Comparison of ENCODE assay signal across 1 cellular context in the genomic region with DNA sequence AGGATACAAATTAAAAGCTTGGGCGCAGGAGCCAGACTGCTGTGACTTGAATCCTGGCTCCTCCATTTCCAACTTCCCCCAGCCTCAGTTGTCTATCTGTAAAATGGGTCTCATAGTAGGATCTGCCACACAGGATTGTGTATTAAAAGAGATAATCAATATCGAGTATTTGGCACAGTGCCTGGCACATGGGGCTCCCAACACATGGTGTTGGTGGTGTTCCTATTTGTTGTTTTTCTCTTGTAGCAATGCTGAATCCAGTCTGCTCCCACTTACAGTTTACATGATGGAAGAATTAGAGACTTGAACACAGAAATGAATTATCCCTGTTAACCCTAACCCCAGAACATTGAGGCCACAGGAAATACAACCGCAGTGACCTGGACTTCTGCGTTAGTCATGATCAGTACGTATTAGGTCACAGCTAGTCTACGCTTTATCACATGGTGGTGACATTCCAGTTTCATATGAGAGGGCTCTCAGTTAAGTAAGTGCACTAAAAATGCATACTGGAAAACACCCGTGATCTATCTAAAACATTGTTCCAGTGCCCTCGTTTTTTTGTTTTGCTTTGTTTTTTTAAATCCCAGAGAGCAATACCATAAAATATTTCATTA.
TF ChIP-seq lines count a peak whose summit lies in the region.

No MANE protein-coding gene starts in this region.

TF ChIP-seq in K562, 482 proteins besides CTCF, POLR2A, EP300 and RAD21 (continued from another document and continues in another):
- TF ChIP-seq ZNF668 (CRISPR knock-in tag; IDR thresholded peaks at IDR 0.05) (no peak), ARNT (IDR thresholded peaks at IDR 0.05) (no peak), SMAD2 (IDR thresholded peaks at IDR 0.05; ENCODE audit: low read depth, low read length) (no peak), SLC30A9 (CRISPR knock-in tag; IDR thresholded peaks at IDR 0.05) (no peak), ZNF263 (CRISPR knock-in tag; IDR thresholded peaks at IDR 0.05; ENCODE audit: borderline replicate concordance) (no peak), SREBF1 (IDR thresholded peaks at IDR 0.05; ENCODE audit: borderline replicate concordance, low read depth, low read length) (no peak), EP400 (IDR thresholded peaks at IDR 0.05) (0 out of 2 replicates have a peak, but pooled peaks have one; percentile 40), RCOR1 (IDR thresholded peaks at IDR 0.05; ENCODE audit: borderline replicate concordance in 1 of 2, low read depth in 2 of 2, low read length in 2 of 2) (0 out of 4 replicates have a peak, but pooled peaks of 1 of the 2 experiments have one; percentile 7), HDAC3 (IDR thresholded peaks at IDR 0.05; ENCODE audit: borderline replicate concordance, partially characterized antibody) (peak; percentile 44), HNRNPK (IDR thresholded peaks at IDR 0.05; ENCODE audit: low read depth, low read length, poor library complexity, severe bottlenecking) (no peak), ATF1 (CRISPR knock-in tag; IDR thresholded peaks at IDR 0.05) (no peak), ATF1 (tag; IDR thresholded peaks at IDR 0.05) (peak; percentile 62), ZNF780A (CRISPR knock-in tag; IDR thresholded peaks at IDR 0.05) (no peak), ZKSCAN8 (CRISPR knock-in tag; IDR thresholded peaks at IDR 0.05) (peak; percentile 59; the same call in 1 of the 2 replicates), HCFC1 (IDR thresholded peaks at IDR 0.05; ENCODE audit: low read depth, low read length) (no peak), TFAM (CRISPR knock-in tag; conservative IDR thresholded peaks at IDR 0.05) (no peak), YBX1 (IDR thresholded peaks at IDR 0.05) (no peak), TEAD4 (IDR thresholded peaks at IDR 0.05; ENCODE audit: low read length) (peak; percentile 58; the same call in 1 of the 2 replicates), TEAD4 (CRISPR knock-in tag; IDR thresholded peaks at IDR 0.05; ENCODE audit: borderline replicate concordance) (no peak), MED1 (CRISPR knock-in tag; IDR thresholded peaks at IDR 0.05; ENCODE audit: borderline replicate concordance) (no peak), SMARCA5 (IDR thresholded peaks at IDR 0.05) (peak; percentile 39; the same call in 1 of the 2 replicates), RBFOX2 (IDR thresholded peaks at IDR 0.05; ENCODE audit: low read depth, low read length) (no peak), SMARCB1 (IDR thresholded peaks at IDR 0.05; ENCODE audit: insufficient read length, low read depth) (peak; percentile 29), TCF7 (IDR thresholded peaks at IDR 0.05; ENCODE audit: borderline replicate concordance) (0 out of 2 replicates have a peak, but pooled peaks have one; percentile 13), MTA2 (IDR thresholded peaks at IDR 0.05; ENCODE audit: low read depth) (no peak), ZNF212 (CRISPR knock-in tag; IDR thresholded peaks at IDR 0.05) (no peak), L3MBTL2 (IDR thresholded peaks at IDR 0.05) (no peak), CCAR2 (IDR thresholded peaks at IDR 0.05; ENCODE audit: low read depth, low read length) (no peak), FOXM1 (IDR thresholded peaks at IDR 0.05; ENCODE audit: low read depth) (no peak), FOXM1 (CRISPR knock-in tag; IDR thresholded peaks at IDR 0.05; ENCODE audit: low read depth) (no peak), GABPA (tag; conservative IDR thresholded peaks at IDR 0.05; ENCODE audit: low read depth) (peak; percentile 64), ZNF57 (CRISPR knock-in tag; IDR thresholded peaks at IDR 0.05) (no peak), JUND (IDR thresholded peaks at IDR 0.05; ENCODE audit: borderline replicate concordance, low read depth, low read length) (peak; percentile 68; the same call in 1 of the 2 replicates), JUND (tag; IDR thresholded peaks at IDR 0.05; ENCODE audit: borderline replicate concordance, low read depth, low read length) (peak; percentile 71), GABPB2 (CRISPR knock-in tag; conservative IDR thresholded peaks at IDR 0.05) (no peak), TRIM28 (IDR thresholded peaks at IDR 0.05) (no peak), ZNF589 (CRISPR knock-in tag; IDR thresholded peaks at IDR 0.05; ENCODE audit: low read depth) (peak; percentile 32; the same call in 1 of the 2 replicates)
- TF ChIP-seq, protein P1, sequence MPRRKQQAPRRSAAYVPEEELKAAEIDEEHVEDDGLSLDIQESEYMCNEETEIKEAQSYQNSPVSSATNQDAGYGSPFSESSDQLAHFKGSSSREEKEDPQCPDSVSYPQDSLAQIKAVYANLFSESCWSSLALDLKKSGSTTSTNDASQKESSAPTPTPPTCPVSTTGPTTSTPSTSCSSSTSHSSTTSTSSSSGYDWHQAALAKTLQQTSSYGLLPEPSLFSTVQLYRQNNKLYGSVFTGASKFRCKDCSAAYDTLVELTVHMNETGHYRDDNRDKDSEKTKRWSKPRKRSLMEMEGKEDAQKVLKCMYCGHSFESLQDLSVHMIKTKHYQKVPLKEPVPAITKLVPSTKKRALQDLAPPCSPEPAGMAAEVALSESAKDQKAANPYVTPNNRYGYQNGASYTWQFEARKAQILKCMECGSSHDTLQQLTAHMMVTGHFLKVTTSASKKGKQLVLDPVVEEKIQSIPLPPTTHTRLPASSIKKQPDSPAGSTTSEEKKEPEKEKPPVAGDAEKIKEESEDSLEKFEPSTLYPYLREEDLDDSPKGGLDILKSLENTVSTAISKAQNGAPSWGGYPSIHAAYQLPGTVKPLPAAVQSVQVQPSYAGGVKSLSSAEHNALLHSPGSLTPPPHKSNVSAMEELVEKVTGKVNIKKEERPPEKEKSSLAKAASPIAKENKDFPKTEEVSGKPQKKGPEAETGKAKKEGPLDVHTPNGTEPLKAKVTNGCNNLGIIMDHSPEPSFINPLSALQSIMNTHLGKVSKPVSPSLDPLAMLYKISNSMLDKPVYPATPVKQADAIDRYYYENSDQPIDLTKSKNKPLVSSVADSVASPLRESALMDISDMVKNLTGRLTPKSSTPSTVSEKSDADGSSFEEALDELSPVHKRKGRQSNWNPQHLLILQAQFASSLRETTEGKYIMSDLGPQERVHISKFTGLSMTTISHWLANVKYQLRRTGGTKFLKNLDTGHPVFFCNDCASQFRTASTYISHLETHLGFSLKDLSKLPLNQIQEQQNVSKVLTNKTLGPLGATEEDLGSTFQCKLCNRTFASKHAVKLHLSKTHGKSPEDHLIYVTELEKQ (CRISPR knock-in tag; IDR thresholded peaks at IDR 0.05): no peak
- TF ChIP-seq, protein P2, sequence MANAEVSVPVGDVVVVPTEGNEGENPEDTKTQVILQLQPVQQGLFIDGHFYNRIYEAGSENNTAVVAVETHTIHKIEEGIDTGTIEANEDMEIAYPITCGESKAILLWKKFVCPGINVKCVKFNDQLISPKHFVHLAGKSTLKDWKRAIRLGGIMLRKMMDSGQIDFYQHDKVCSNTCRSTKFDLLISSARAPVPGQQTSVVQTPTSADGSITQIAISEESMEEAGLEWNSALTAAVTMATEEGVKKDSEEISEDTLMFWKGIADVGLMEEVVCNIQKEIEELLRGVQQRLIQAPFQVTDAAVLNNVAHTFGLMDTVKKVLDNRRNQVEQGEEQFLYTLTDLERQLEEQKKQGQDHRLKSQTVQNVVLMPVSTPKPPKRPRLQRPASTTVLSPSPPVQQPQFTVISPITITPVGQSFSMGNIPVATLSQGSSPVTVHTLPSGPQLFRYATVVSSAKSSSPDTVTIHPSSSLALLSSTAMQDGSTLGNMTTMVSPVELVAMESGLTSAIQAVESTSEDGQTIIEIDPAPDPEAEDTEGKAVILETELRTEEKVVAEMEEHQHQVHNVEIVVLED (CRISPR knock-in tag; IDR thresholded peaks at IDR 0.05): peak; percentile 64; the same call in 1 of the 2 replicates
- TF ChIP-seq, protein P3, sequence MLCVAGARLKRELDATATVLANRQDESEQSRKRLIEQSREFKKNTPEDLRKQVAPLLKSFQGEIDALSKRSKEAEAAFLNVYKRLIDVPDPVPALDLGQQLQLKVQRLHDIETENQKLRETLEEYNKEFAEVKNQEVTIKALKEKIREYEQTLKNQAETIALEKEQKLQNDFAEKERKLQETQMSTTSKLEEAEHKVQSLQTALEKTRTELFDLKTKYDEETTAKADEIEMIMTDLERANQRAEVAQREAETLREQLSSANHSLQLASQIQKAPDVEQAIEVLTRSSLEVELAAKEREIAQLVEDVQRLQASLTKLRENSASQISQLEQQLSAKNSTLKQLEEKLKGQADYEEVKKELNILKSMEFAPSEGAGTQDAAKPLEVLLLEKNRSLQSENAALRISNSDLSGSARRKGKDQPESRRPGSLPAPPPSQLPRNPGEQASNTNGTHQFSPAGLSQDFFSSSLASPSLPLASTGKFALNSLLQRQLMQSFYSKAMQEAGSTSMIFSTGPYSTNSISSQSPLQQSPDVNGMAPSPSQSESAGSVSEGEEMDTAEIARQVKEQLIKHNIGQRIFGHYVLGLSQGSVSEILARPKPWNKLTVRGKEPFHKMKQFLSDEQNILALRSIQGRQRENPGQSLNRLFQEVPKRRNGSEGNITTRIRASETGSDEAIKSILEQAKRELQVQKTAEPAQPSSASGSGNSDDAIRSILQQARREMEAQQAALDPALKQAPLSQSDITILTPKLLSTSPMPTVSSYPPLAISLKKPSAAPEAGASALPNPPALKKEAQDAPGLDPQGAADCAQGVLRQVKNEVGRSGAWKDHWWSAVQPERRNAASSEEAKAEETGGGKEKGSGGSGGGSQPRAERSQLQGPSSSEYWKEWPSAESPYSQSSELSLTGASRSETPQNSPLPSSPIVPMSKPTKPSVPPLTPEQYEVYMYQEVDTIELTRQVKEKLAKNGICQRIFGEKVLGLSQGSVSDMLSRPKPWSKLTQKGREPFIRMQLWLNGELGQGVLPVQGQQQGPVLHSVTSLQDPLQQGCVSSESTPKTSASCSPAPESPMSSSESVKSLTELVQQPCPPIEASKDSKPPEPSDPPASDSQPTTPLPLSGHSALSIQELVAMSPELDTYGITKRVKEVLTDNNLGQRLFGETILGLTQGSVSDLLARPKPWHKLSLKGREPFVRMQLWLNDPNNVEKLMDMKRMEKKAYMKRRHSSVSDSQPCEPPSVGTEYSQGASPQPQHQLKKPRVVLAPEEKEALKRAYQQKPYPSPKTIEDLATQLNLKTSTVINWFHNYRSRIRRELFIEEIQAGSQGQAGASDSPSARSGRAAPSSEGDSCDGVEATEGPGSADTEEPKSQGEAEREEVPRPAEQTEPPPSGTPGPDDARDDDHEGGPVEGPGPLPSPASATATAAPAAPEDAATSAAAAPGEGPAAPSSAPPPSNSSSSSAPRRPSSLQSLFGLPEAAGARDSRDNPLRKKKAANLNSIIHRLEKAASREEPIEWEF (CRISPR knock-in tag; IDR thresholded peaks at IDR 0.05): peak; percentile 67; the same call in 1 of the 2 replicates
- TF ChIP-seq, protein P4, sequence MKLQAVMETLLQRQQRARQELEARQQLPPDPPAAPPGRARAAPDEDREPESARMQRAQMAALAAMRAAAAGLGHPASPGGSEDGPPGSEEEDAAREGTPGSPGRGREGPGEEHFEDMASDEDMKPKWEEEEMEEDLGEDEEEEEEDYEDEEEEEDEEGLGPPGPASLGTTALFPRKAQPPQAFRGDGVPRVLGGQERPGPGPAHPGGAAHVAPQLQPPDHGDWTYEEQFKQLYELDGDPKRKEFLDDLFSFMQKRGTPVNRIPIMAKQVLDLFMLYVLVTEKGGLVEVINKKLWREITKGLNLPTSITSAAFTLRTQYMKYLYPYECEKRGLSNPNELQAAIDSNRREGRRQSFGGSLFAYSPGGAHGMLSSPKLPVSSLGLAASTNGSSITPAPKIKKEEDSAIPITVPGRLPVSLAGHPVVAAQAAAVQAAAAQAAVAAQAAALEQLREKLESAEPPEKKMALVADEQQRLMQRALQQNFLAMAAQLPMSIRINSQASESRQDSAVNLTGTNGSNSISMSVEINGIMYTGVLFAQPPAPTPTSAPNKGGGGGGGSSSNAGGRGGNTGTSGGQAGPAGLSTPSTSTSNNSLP (IDR thresholded peaks at IDR 0.05; ENCODE audit: borderline replicate concordance, low read depth, low read length): no peak
- TF ChIP-seq, protein P5, sequence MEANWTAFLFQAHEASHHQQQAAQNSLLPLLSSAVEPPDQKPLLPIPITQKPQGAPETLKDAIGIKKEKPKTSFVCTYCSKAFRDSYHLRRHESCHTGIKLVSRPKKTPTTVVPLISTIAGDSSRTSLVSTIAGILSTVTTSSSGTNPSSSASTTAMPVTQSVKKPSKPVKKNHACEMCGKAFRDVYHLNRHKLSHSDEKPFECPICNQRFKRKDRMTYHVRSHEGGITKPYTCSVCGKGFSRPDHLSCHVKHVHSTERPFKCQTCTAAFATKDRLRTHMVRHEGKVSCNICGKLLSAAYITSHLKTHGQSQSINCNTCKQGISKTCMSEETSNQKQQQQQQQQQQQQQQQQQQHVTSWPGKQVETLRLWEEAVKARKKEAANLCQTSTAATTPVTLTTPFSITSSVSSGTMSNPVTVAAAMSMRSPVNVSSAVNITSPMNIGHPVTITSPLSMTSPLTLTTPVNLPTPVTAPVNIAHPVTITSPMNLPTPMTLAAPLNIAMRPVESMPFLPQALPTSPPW (CRISPR knock-in tag; IDR thresholded peaks at IDR 0.05): 0 out of 2 replicates have a peak, but pooled peaks have one; percentile 26
- TF ChIP-seq, protein P6, sequence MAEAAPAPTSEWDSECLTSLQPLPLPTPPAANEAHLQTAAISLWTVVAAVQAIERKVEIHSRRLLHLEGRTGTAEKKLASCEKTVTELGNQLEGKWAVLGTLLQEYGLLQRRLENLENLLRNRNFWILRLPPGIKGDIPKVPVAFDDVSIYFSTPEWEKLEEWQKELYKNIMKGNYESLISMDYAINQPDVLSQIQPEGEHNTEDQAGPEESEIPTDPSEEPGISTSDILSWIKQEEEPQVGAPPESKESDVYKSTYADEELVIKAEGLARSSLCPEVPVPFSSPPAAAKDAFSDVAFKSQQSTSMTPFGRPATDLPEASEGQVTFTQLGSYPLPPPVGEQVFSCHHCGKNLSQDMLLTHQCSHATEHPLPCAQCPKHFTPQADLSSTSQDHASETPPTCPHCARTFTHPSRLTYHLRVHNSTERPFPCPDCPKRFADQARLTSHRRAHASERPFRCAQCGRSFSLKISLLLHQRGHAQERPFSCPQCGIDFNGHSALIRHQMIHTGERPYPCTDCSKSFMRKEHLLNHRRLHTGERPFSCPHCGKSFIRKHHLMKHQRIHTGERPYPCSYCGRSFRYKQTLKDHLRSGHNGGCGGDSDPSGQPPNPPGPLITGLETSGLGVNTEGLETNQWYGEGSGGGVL (CRISPR knock-in tag; IDR thresholded peaks at IDR 0.05): no peak
- TF ChIP-seq, protein P7, sequence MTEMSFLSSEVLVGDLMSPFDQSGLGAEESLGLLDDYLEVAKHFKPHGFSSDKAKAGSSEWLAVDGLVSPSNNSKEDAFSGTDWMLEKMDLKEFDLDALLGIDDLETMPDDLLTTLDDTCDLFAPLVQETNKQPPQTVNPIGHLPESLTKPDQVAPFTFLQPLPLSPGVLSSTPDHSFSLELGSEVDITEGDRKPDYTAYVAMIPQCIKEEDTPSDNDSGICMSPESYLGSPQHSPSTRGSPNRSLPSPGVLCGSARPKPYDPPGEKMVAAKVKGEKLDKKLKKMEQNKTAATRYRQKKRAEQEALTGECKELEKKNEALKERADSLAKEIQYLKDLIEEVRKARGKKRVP (CRISPR knock-in tag; IDR thresholded peaks at IDR 0.05): no peak
- TF ChIP-seq, protein P8, sequence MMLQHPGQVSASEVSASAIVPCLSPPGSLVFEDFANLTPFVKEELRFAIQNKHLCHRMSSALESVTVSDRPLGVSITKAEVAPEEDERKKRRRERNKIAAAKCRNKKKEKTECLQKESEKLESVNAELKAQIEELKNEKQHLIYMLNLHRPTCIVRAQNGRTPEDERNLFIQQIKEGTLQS (IDR thresholded peaks at IDR 0.05): peak; percentile 84
- TF ChIP-seq, protein P8 (CRISPR knock-in tag; conservative IDR thresholded peaks at IDR 0.05): no peak; the same call in 1 of the 2 replicates
